In the genomic region with DNA sequence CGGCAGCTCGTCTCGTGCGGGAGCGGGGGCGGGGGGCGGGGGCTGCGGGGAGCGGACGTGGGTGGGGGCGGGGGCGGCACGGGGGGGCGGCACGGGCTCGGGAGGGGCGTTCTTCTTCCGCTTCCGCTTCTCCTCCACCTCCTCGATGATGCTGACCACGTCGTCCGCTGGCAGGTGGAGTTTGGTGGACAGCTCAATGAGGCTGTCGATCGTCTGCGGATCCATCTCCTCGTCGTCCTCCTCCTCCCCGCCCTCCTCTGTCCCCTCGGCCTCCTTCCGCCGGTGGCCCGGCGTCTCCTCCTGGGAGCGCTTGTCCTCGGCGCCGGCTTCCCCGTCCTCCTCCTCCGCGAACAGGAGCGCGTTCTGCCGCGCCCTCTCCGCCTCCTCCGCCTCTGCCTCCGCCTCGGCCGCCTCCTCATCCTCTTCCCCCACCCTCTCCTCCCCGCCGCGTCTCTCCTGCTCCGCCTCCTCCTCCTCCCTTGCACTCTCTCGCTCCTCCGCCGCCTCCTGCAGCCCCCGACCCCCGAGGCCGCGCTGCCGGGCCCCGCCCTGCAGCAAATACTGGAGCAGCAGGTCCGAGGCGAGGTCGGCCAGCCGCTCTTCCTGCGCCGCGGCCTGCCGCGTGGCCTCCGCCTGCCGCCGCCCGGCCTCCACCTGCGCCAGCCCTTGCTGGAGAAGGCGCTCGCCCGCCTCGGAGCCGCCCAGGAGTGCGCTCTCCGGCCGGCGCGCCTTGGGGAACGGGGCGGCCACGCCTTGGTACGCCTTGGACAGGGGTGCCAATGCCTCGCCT, we compare ENCODE assay signal across 1 cellular context.
TF ChIP-seq lines count a peak whose summit lies in the region.

No MANE protein-coding gene starts in this region.

TF ChIP-seq in IMR-90, 13 proteins besides CTCF, POLR2A, EP300 and RAD21:
- TF ChIP-seq CEBPB (IDR thresholded peaks at IDR 0.05; ENCODE audit: low read depth, low read length) (no peak), CHD1 (IDR thresholded peaks at IDR 0.05; ENCODE audit: low read depth, low read length) (no peak), FOS (IDR thresholded peaks at IDR 0.05; ENCODE audit: low read depth, low read length) (no peak), SMC3 (IDR thresholded peaks at IDR 0.05; ENCODE audit: low read depth, low read length) (no peak), ELK1 (IDR thresholded peaks at IDR 0.05; ENCODE audit: borderline replicate concordance, low read depth, low read length) (no peak)
TF ChIP-seq in IMR-90: peak in this region for 0.
